19 cellular contexts compared by ENCODE assay signal in genomic region chr5:124238350-124238749, GRCh38.
"Had no signal": no experiment of that assay in that cellular context is flagged by ENCODE, and none has a peak within 500 bp of the region (broad histone marks: within the 10 kb centered on the region; RNA-seq: fewer than 3 reads in every experiment).

No MANE protein-coding gene starts in this region.

- H3K27ac Mint-ChIP-seq: effector memory CD8-positive, alpha-beta T cell; naive thymus-derived CD8-positive, alpha-beta T cell; stimulated activated naive B cell treated with anti-CD40 and anti-IgM and Interleukin-4, amounts not matched to agents 10 μg/mL and 1 μg/mL and 100 μg/mL, for 72 hours; stimulated activated naive CD8-positive, alpha-beta T cell treated with anti-CD3 and anti-CD28 coated beads, Interleukin-15, amount 100 ng/mL, for 72 hours had no signal

- H3K4me3 Mint-ChIP-seq: central memory CD8-positive, alpha-beta T cell; effector memory CD8-positive, alpha-beta T cell; naive thymus-derived CD8-positive, alpha-beta T cell; stimulated activated naive B cell treated with anti-CD40 and anti-IgM and Interleukin-4, amounts not matched to agents 10 μg/mL and 1 μg/mL and 100 μg/mL, for 72 hours; stimulated activated naive CD8-positive, alpha-beta T cell treated with anti-CD3 and anti-CD28 coated beads, Interleukin-15, amount 100 ng/mL, for 72 hours had no signal

- H3K27me3 Mint-ChIP-seq: central memory CD8-positive, alpha-beta T cell; effector memory CD8-positive, alpha-beta T cell; stimulated activated naive B cell treated with anti-CD40 and anti-IgM and Interleukin-4, amounts not matched to agents 10 μg/mL and 1 μg/mL and 100 μg/mL, for 72 hours; stimulated activated naive CD8-positive, alpha-beta T cell treated with anti-CD3 and anti-CD28 coated beads, Interleukin-15, amount 100 ng/mL, for 72 hours had no signal

- H3K4me1 ChIP-seq: gastrocnemius medialis, spleen had no signal

- DNase-seq: effector memory CD8-positive, alpha-beta T cell; erythroblast; gastrocnemius medialis; heart right ventricle; hypothalamus; kidney; left cardiac atrium; left ventricle myocardium superior; mucosa of descending colon; naive thymus-derived CD8-positive, alpha-beta T cell; spleen; stimulated activated CD4-positive, alpha-beta T cell treated with anti-CD3 and anti-CD28 coated beads, Interleukin-15, amount 100 ng/mL, for 24 hours; stimulated activated CD4-positive, alpha-beta T cell treated with anti-CD3 and anti-CD28 coated beads, Interleukin-1b, Interleukin-23, amount 100 ng/mL, for 48 hours; stimulated activated CD4-positive, alpha-beta T cell treated with anti-CD3 and anti-CD28 coated beads, Interleukin-4, amount 100 ng/mL, for 4 hours; stimulated activated naive B cell treated with anti-CD40 and anti-IgM and Interleukin-4, amounts not matched to agents 10 μg/mL and 1 μg/mL and 100 μg/mL, for 72 hours; stimulated activated naive CD8-positive, alpha-beta T cell treated with anti-CD3 and anti-CD28 coated beads, Interleukin-15, amount 100 ng/mL, for 72 hours; trophoblast cell had no signal

- H3K27me3 ChIP-seq: gastrocnemius medialis, heart right ventricle, spleen had no signal

- H3K36me3 ChIP-seq: gastrocnemius medialis, heart right ventricle, spleen had no signal

- ATAC-seq: effector memory CD8-positive, alpha-beta T cell; gastrocnemius medialis; heart right ventricle; left cardiac atrium; left ventricle myocardium superior; mucosa of descending colon; naive thymus-derived CD8-positive, alpha-beta T cell; sciatic nerve; stimulated activated naive B cell treated with anti-CD40 and anti-IgM and Interleukin-4, amounts not matched to agents 10 μg/mL and 1 μg/mL and 100 μg/mL, for 72 hours; stimulated activated naive CD8-positive, alpha-beta T cell treated with anti-CD3 and anti-CD28 coated beads, Interleukin-15, amount 100 ng/mL, for 72 hours had no signal

- H3K9me3 ChIP-seq: gastrocnemius medialis had no signal

- H3K4me3 ChIP-seq: gastrocnemius medialis, heart right ventricle, mucosa of descending colon, spleen had no signal

- H3K4me1 Mint-ChIP-seq: central memory CD8-positive, alpha-beta T cell; naive thymus-derived CD8-positive, alpha-beta T cell; stimulated activated naive B cell treated with anti-CD40 and anti-IgM and Interleukin-4, amounts not matched to agents 10 μg/mL and 1 μg/mL and 100 μg/mL, for 72 hours; stimulated activated naive CD8-positive, alpha-beta T cell treated with anti-CD3 and anti-CD28 coated beads, Interleukin-15, amount 100 ng/mL, for 72 hours had no signal

- FAIRE-seq: kidney had no signal

- H3K27ac ChIP-seq: gastrocnemius medialis, heart right ventricle, spleen had no signal
